Comparison of ENCODE assay signal across 32 cellular contexts in genomic region chr19:6971366-6971765, GRCh38. TPM values are rescaled to one million over a fixed set of nuclear protein-coding genes. Genes with fewer than 3 reads are reported as not detected.
DNase-seq lines count a peak whose midpoint lies in the region; ATAC-seq, FAIRE-seq and TF ChIP-seq lines count a peak whose summit lies in the region.
"Had no signal": no experiment of that assay in that cellular context is flagged by ENCODE, and none has a peak within 500 bp of the region (broad histone marks: within the 10 kb centered on the region; RNA-seq: fewer than 3 reads in every experiment).

No MANE protein-coding gene starts in this region.

- no peak overlapping the region for H2AK5ac ChIP-seq in neuronal stem cell (ENCODE audit: low read depth, low read length)

- no peak for TF ChIP-seq CTCF in RWPE2 (IDR thresholded peaks at IDR 0.05; ENCODE audit: poor library complexity, severe bottlenecking)

- no peaks in the 10 kb centered on the region for H3K36me3 ChIP-seq in RWPE2 (ENCODE audit: low read depth)
- H3K36me3 ChIP-seq in neuronal stem cell (replicated peaks in 1 of 2; ENCODE audit: control insufficient read depth in 2 of 2, insufficient read depth in 2 of 2, low read length in 2 of 2) = no peaks in the 10 kb centered on the region
- H3K36me3 ChIP-seq: ascending aorta, HAP-1, heart left ventricle, neutrophil, suprapubic skin, WERI-Rb-1 had no signal

- no peak overlapping the region for H2BK15ac ChIP-seq in neuronal stem cell (ENCODE audit: low read length)

- no peak overlapping the region for H2BK120ac ChIP-seq in neuronal stem cell (ENCODE audit: low read depth, low read length)

- DNase-seq in activated CD4-positive, alpha-beta T cell treated with anti-CD3 and anti-CD28 coated beads for 36 hours = no peak
- DNase-seq in activated CD4-positive, alpha-beta T cell treated with anti-CD3 and anti-CD28 coated beads, Interleukin-2, amount 10 ng/mL, durations not matched to agents 24 days and 14 days = no peak
- DNase-seq in HTR-8/SVneo (ENCODE audit: insufficient read length, low spot score) (peak; percentile 21), RWPE2 (ENCODE audit: low spot score) (no peak), neuronal stem cell (ENCODE audit: low spot score) (no peak), NCI-H1694 treated with DMSO at 0.1 percent for 48 hours (lab: John Stamatoyannopoulos, UW) (no peak)
- DNase-seq: 8988T; activated CD4-positive, alpha-beta T cell treated with anti-CD3 and anti-CD28 coated beads, Interleukin-2, amount 50 U/mL, for 1 hour; activated CD8-positive, alpha-beta memory T cell treated with anti-CD3 and anti-CD28 coated beads, Interleukin-2, amount 10 ng/mL, durations not matched to agents 7 days and 5 days; DMS153; heart left ventricle; left cardiac atrium; mesenchymal stem cell; NCI-H1694; NCI-H526 treated with DMSO at 0.1 percent for 48 hours; small intestine; stimulated activated CD4-positive, alpha-beta T cell treated with anti-CD3 and anti-CD28 coated beads, Interleukin-2, amount 100 ng/mL, for 24 hours; WERI-Rb-1 had no signal

- POLR2A ChIA-PET in activated CD4-positive, alpha-beta T cell treated with anti-CD3 and anti-CD28 coated beads for 36 hours (lab: Charles Lee) = no interaction called here

- H2AFZ ChIP-seq in neuronal stem cell (ENCODE audit: low read length) = peak overlapping the region; percentile 8

- H4K91ac ChIP-seq in neuronal stem cell (ENCODE audit: low read depth, low read length, poor library complexity) = no peak overlapping the region

- CTCF ChIA-PET in activated CD4-positive, alpha-beta T cell treated with anti-CD3 and anti-CD28 coated beads for 36 hours (lab: Charles Lee) = no interaction called here

- H2BK12ac ChIP-seq in neuronal stem cell (ENCODE audit: low read length) = no peak overlapping the region

- no peak overlapping the region for H3K27ac Mint-ChIP-seq in activated CD4-positive, alpha-beta T cell treated with anti-CD3 and anti-CD28 coated beads for 36 hours
- no peak overlapping the region for H3K27ac Mint-ChIP-seq in activated CD4-positive, alpha-beta T cell treated with anti-CD3 and anti-CD28 coated beads, Interleukin-2, amount 10 ng/mL, durations not matched to agents 24 days and 14 days
- H3K27ac Mint-ChIP-seq: activated CD8-positive, alpha-beta memory T cell treated with anti-CD3 and anti-CD28 coated beads, Interleukin-2, amount 10 ng/mL, durations not matched to agents 7 days and 5 days; activated naive CD8-positive, alpha-beta T cell; IgD-negative memory B cell; stimulated activated effector memory CD8-positive, alpha-beta T cell treated with anti-CD3 and anti-CD28 coated beads, Interleukin-12 subunit alpha, Interleukin-12 subunit beta, amount 100 ng/mL, for 72 hours had no signal

- no peaks in the 10 kb centered on the region for H3K27me3 Mint-ChIP-seq in activated CD4-positive, alpha-beta T cell treated with anti-CD3 and anti-CD28 coated beads for 36 hours
- no peaks in the 10 kb centered on the region for H3K27me3 Mint-ChIP-seq in activated CD4-positive, alpha-beta T cell treated with anti-CD3 and anti-CD28 coated beads, Interleukin-2, amount 10 ng/mL, durations not matched to agents 24 days and 14 days
- H3K27me3 Mint-ChIP-seq: activated naive CD8-positive, alpha-beta T cell had no signal

- no peak overlapping the region for H3K4ac ChIP-seq in neuronal stem cell (ENCODE audit: low read length)

- H3K79me1 ChIP-seq in neuronal stem cell (ENCODE audit: low read depth, low read length) = no peaks in the 10 kb centered on the region

- no peaks in the 10 kb centered on the region for H3K4me1 ChIP-seq in RWPE2 (ENCODE audit: insufficient read depth, poor library complexity, severe bottlenecking)
- H3K4me1 ChIP-seq in neuronal stem cell (ENCODE audit: control insufficient read depth in 2 of 2, insufficient read depth in 1 of 2, low read depth in 1 of 2, low read length in 2 of 2) = no peaks in the 10 kb centered on the region
- H3K4me1 ChIP-seq: ascending aorta, HAP-1, suprapubic skin had no signal

- no peak overlapping the region for H3K9ac ChIP-seq in neuronal stem cell (ENCODE audit: low read depth, low read length, poor library complexity)

- no peak overlapping the region for H2BK5ac ChIP-seq in neuronal stem cell (ENCODE audit: low read length)

- intact Hi-C loops in activated CD4-positive, alpha-beta T cell treated with anti-CD3 and anti-CD28 coated beads for 36 hours (cut with DNase I, micrococcal nuclease) = no loop called here
- intact Hi-C loops in activated CD4-positive, alpha-beta T cell treated with anti-CD3 and anti-CD28 coated beads, Interleukin-2, amount 10 ng/mL, durations not matched to agents 24 days and 14 days (cut with micrococcal nuclease) = no loop called here

- no peaks in the 10 kb centered on the region for H3K36me3 Mint-ChIP-seq in activated CD4-positive, alpha-beta T cell treated with anti-CD3 and anti-CD28 coated beads for 36 hours (ENCODE audit: low read depth)
- no peaks in the 10 kb centered on the region for H3K36me3 Mint-ChIP-seq in activated CD4-positive, alpha-beta T cell treated with anti-CD3 and anti-CD28 coated beads, Interleukin-2, amount 10 ng/mL, durations not matched to agents 24 days and 14 days (ENCODE audit: low read depth)
- H3K36me3 Mint-ChIP-seq: activated naive CD8-positive, alpha-beta T cell; IgD-negative memory B cell; stimulated activated effector memory CD8-positive, alpha-beta T cell treated with anti-CD3 and anti-CD28 coated beads, Interleukin-12 subunit alpha, Interleukin-12 subunit beta, amount 100 ng/mL, for 72 hours had no signal

- H3K18ac ChIP-seq in neuronal stem cell (ENCODE audit: low read length) = no peak overlapping the region

- peaks cover 10% of the 10 kb centered on the region for H3K4me1 Mint-ChIP-seq in activated CD4-positive, alpha-beta T cell treated with anti-CD3 and anti-CD28 coated beads for 36 hours
- no peaks in the 10 kb centered on the region for H3K4me1 Mint-ChIP-seq in activated CD4-positive, alpha-beta T cell treated with anti-CD3 and anti-CD28 coated beads, Interleukin-2, amount 10 ng/mL, durations not matched to agents 24 days and 14 days
- H3K4me1 Mint-ChIP-seq: central memory CD8-positive, alpha-beta T cell had no signal

- H3K27me3 ChIP-seq in RWPE2 (ENCODE audit: insufficient read depth, poor library complexity, severe bottlenecking) (no peaks in the 10 kb centered on the region), neuronal stem cell (ENCODE audit: control insufficient read depth in 3 of 3, insufficient read depth in 3 of 3, low read depth in 1 of 3, low read length in 3 of 3) (peaks cover 0 to 6% (median 0%) of the 10 kb centered on the region in 3 experiments)
- H3K27me3 ChIP-seq: ascending aorta had no signal

- WGBS in neuronal stem cell (ENCODE audit: extremely low coverage in 2 of 2, insufficient read length in 2 of 2, insufficient replicate concordance in 1 of 2), 2 donors = no CpG with 5 or more reads among the region's 1 CpG

- H3K4me3 ChIP-seq in RWPE2 (ENCODE audit: severe bottlenecking) (no peak overlapping the region), neuronal stem cell (ENCODE audit: low read length in 2 of 2) (no peak overlapping the region)
- H3K4me3 ChIP-seq: ascending aorta, HAP-1, heart left ventricle, suprapubic skin had no signal

- peak; percentile 74 for ATAC-seq in activated CD4-positive, alpha-beta T cell treated with anti-CD3 and anti-CD28 coated beads for 36 hours
- ATAC-seq in RWPE2 (ENCODE audit: low read depth) = peak; percentile 44; the same call in 2 of the 3 replicates
- ATAC-seq in GM19351 (IDR thresholded peaks at IDR 0.05; ENCODE audit: unreplicated experiment) = no peak
- no peak for ATAC-seq in HG03135 (IDR thresholded peaks at IDR 0.05; ENCODE audit: unreplicated experiment)
- ATAC-seq: activated CD8-positive, alpha-beta memory T cell treated with anti-CD3 and anti-CD28 coated beads, Interleukin-2, amount 10 ng/mL, durations not matched to agents 7 days and 5 days; heart left ventricle; left cardiac atrium; SK-N-SH treated with all-trans-retinoic acid at 6 μM for 48 hours; stimulated activated effector memory CD8-positive, alpha-beta T cell treated with anti-CD3 and anti-CD28 coated beads, Interleukin-12 subunit alpha, Interleukin-12 subunit beta, amount 100 ng/mL, for 72 hours had no signal

- H3K4me2 ChIP-seq in neuronal stem cell (ENCODE audit: insufficient read depth, low read length, poor library complexity, severe bottlenecking) = no peak overlapping the region

- H3K9me3 Mint-ChIP-seq in activated CD4-positive, alpha-beta T cell treated with anti-CD3 and anti-CD28 coated beads for 36 hours (ENCODE audit: low read depth) = no peaks in the 10 kb centered on the region
- no peaks in the 10 kb centered on the region for H3K9me3 Mint-ChIP-seq in activated CD4-positive, alpha-beta T cell treated with anti-CD3 and anti-CD28 coated beads, Interleukin-2, amount 10 ng/mL, durations not matched to agents 24 days and 14 days
- H3K9me3 Mint-ChIP-seq: central memory CD8-positive, alpha-beta T cell; stimulated activated effector memory CD8-positive, alpha-beta T cell treated with anti-CD3 and anti-CD28 coated beads, Interleukin-12 subunit alpha, Interleukin-12 subunit beta, amount 100 ng/mL, for 72 hours had no signal

- no peak overlapping the region for H3K14ac ChIP-seq in neuronal stem cell (ENCODE audit: low read length)

- H3K4me3 Mint-ChIP-seq in activated CD4-positive, alpha-beta T cell treated with anti-CD3 and anti-CD28 coated beads for 36 hours = no peak overlapping the region
- no peak overlapping the region for H3K4me3 Mint-ChIP-seq in activated CD4-positive, alpha-beta T cell treated with anti-CD3 and anti-CD28 coated beads, Interleukin-2, amount 10 ng/mL, durations not matched to agents 24 days and 14 days
- H3K4me3 Mint-ChIP-seq: activated CD8-positive, alpha-beta memory T cell treated with anti-CD3 and anti-CD28 coated beads, Interleukin-2, amount 10 ng/mL, durations not matched to agents 7 days and 5 days; activated naive CD8-positive, alpha-beta T cell; central memory CD8-positive, alpha-beta T cell; stimulated activated effector memory CD8-positive, alpha-beta T cell treated with anti-CD3 and anti-CD28 coated beads, Interleukin-12 subunit alpha, Interleukin-12 subunit beta, amount 100 ng/mL, for 72 hours had no signal

- FAIRE-seq in HTR-8/SVneo (lab: Jason Lieb, UNC) = peak; percentile 72
- FAIRE-seq: small intestine had no signal

- H3K9me3 ChIP-seq in RWPE2 (ENCODE audit: severe bottlenecking) (no peaks in the 10 kb centered on the region), neuronal stem cell (replicated peaks in 1 of 2; ENCODE audit: control insufficient read depth in 2 of 2, insufficient read depth in 1 of 2, low read depth in 1 of 2, low read length in 2 of 2) (peaks cover 0 to 32% of the 10 kb centered on the region in 2 donors)
- H3K9me3 ChIP-seq: ascending aorta, HAP-1, heart left ventricle, neutrophil, suprapubic skin had no signal

- H3K27ac ChIP-seq in RWPE2 (ENCODE audit: poor library complexity, severe bottlenecking) (no peak overlapping the region), neuronal stem cell (replicated peaks; ENCODE audit: low read length) (no peak overlapping the region)
- H3K27ac ChIP-seq: ascending aorta, suprapubic skin, WERI-Rb-1 had no signal

- H4K8ac ChIP-seq in neuronal stem cell (ENCODE audit: low read depth, low read length) = no peak overlapping the region

- H3K23ac ChIP-seq in neuronal stem cell (ENCODE audit: low read depth, low read length, poor library complexity) = no peak overlapping the region

RNA-seq across cellular contexts. Expression of gene MBD3L2B, which starts 49.9 kb away (rescaled TPM):
- total RNA-seq in activated CD4-positive, alpha-beta T cell treated with anti-CD3 and anti-CD28 coated beads for 36 hours = not detected
- not detected in 2 replicates for total RNA-seq in activated CD4-positive, alpha-beta T cell treated with anti-CD3 and anti-CD28 coated beads, Interleukin-2, amount 10 ng/mL, durations not matched to agents 24 days and 14 days
- not detected for polyA plus RNA-seq in neuronal stem cell (2013, experiment 1 of 2)
- polyA plus RNA-seq in neuronal stem cell (2013, experiment 2 of 2) = not detected
- total RNA-seq: activated CD8-positive, alpha-beta memory T cell treated with anti-CD3 and anti-CD28 coated beads, Interleukin-2, amount 10 ng/mL, durations not matched to agents 7 days and 5 days; ascending aorta; heart left ventricle; left cardiac atrium; myocyte; pulmonary artery endothelial cell; suprapubic skin; ureter had no signal
- polyA plus RNA-seq: heart left ventricle, IgD-negative memory B cell, small intestine had no signal

RNA-seq across cellular contexts. Expression of gene MBD3L5, which starts 59.0 kb away (rescaled TPM):
- total RNA-seq in activated CD4-positive, alpha-beta T cell treated with anti-CD3 and anti-CD28 coated beads for 36 hours = not detected
- total RNA-seq in activated CD4-positive, alpha-beta T cell treated with anti-CD3 and anti-CD28 coated beads, Interleukin-2, amount 10 ng/mL, durations not matched to agents 24 days and 14 days = not detected in 2 replicates
- polyA plus RNA-seq in neuronal stem cell (2013, experiment 1 of 2) = not detected
- polyA plus RNA-seq in neuronal stem cell (2013, experiment 2 of 2) = not detected
- total RNA-seq: activated CD8-positive, alpha-beta memory T cell treated with anti-CD3 and anti-CD28 coated beads, Interleukin-2, amount 10 ng/mL, durations not matched to agents 7 days and 5 days; ascending aorta; heart left ventricle; left cardiac atrium; myocyte; pulmonary artery endothelial cell; suprapubic skin; ureter had no signal
- polyA plus RNA-seq: heart left ventricle, IgD-negative memory B cell, small intestine had no signal

Comparison
In these comparisons a context has a peak if more than half of its experiments do, and no peak if none do; other contexts are left out.
1. ATAC-seq: peak in activated CD4-positive, alpha-beta T cell treated with anti-CD3 and anti-CD28 coated beads for 36 hours (single experiment) and RWPE2 (single experiment); none in GM19351 (single experiment) and HG03135 (single experiment).